In the genomic region with DNA sequence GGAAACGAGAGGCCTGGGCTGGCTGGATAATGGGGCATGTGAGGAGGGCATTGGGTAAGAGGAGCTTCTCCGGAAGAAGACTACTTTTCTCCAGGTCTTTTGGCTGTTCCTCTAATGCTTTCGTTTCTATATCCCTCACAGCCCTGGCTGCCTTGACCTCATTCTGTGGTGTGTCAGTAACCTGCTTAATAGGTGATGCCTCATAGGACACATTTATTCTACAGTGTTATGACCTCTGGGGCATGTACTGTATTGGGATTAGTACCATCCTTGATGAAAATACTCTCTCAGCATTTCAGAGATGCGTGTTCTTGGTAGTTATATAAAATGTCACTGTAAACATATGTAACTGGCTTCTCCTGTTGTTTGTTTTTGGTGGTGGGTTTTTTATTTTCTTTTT, we compare ENCODE assay signal across 33 cellular contexts.
"Had no signal": no experiment of that assay in that cellular context is flagged by ENCODE, and none has a peak within 500 bp of the region (broad histone marks: within the 10 kb centered on the region; RNA-seq: fewer than 3 reads in every experiment).

No MANE protein-coding gene starts in this region.

- H3K9me3 ChIP-seq: adrenal gland, body of pancreas, breast epithelium had no signal

- H3K4me3 ChIP-seq: adrenal gland, body of pancreas, breast epithelium had no signal

- H3K4me3 Mint-ChIP-seq: activated B cell treated with CpG ODN at 0.5 μM for 24 hours; activated CD4-positive, alpha-beta memory T cell treated with anti-CD3 and anti-CD28 coated beads for 36 hours; activated CD4-positive, alpha-beta T cell treated with anti-CD3 and anti-CD28 coated beads, Interleukin-2, amount 10 ng/mL, durations not matched to agents 24 days and 14 days; activated CD8-positive, alpha-beta T cell treated with anti-CD3 and anti-CD28 coated beads for 36 hours; activated naive CD4-positive, alpha-beta T cell treated with anti-CD3 and anti-CD28 coated beads for 36 hours; activated naive CD8-positive, alpha-beta T cell treated with anti-CD3 and anti-CD28 coated beads for 36 hours; activated T-cell treated with anti-CD3 and anti-CD28 coated beads, Interleukin-2, amount 50 U/mL, for 24 hours; activated T-helper 1 cell treated with anti-CD3 and anti-CD28 coated beads, Interleukin-12 subunit alpha, Interleukin-12 subunit beta, Interleukin-2, Interleukin-4 antibody, amounts not matched to agents 30 ng/mL and 10 ng/mL and 1 ng/mL, durations not matched to agents 14 hours and 24 hours and 36 hours; activated T-helper 17 cell treated with anti-CD3 and anti-CD28 coated beads, Interleukin-2, amount 50 U/mL, for 72 hours; T-helper 1 cell treated with Interleukin-12 subunit alpha and Interleukin-12 subunit beta and Interleukin-4 antibody, amounts not matched to agents 30 μg/mL and 1 μg/mL, for 36 hours; T-helper 2 cell treated with Interferon-gamma antibody and Interleukin-4, amounts not matched to agents 5 μg/mL and 100 μg/mL, for 36 hours had no signal

- H3K4me1 ChIP-seq: adrenal gland, breast epithelium had no signal

- H3K27me3 ChIP-seq: adrenal gland, body of pancreas, brain microvascular endothelial cell, breast epithelium had no signal

- H3K36me3 ChIP-seq: brain microvascular endothelial cell, breast epithelium had no signal

- ATAC-seq: activated CD8-positive, alpha-beta T cell treated with anti-CD3 and anti-CD28 coated beads for 36 hours; activated naive CD4-positive, alpha-beta T cell treated with anti-CD3 and anti-CD28 coated beads, Interleukin-2, amount 50 U/mL, for 72 hours; activated T-helper 17 cell treated with anti-CD3 and anti-CD28 coated beads, Interleukin-2, amount 50 U/mL, for 72 hours; body of pancreas had no signal

- H3K27me3 Mint-ChIP-seq: activated B cell treated with CpG ODN at 0.5 μM for 24 hours; activated CD4-positive, alpha-beta memory T cell treated with anti-CD3 and anti-CD28 coated beads for 36 hours; activated CD4-positive, alpha-beta T cell treated with anti-CD3 and anti-CD28 coated beads, Interleukin-2, amount 10 ng/mL, durations not matched to agents 24 days and 14 days; activated CD8-positive, alpha-beta T cell treated with anti-CD3 and anti-CD28 coated beads for 36 hours; activated naive CD8-positive, alpha-beta T cell treated with anti-CD3 and anti-CD28 coated beads for 36 hours; activated T-cell treated with anti-CD3 and anti-CD28 coated beads, Interleukin-2, amount 50 U/mL, for 24 hours; activated T-helper 17 cell treated with anti-CD3 and anti-CD28 coated beads, Interleukin-2, amount 50 U/mL, for 72 hours had no signal

- H3K9me3 Mint-ChIP-seq: activated B cell treated with CpG ODN at 0.5 μM for 24 hours; activated CD4-positive, alpha-beta memory T cell treated with anti-CD3 and anti-CD28 coated beads for 36 hours; activated CD4-positive, alpha-beta T cell treated with anti-CD3 and anti-CD28 coated beads, Interleukin-2, amount 10 ng/mL, durations not matched to agents 24 days and 14 days; activated CD8-positive, alpha-beta T cell treated with anti-CD3 and anti-CD28 coated beads for 36 hours; activated naive CD4-positive, alpha-beta T cell treated with anti-CD3 and anti-CD28 coated beads for 36 hours; activated naive CD4-positive, alpha-beta T cell treated with anti-CD3 and anti-CD28 coated beads, Interleukin-2, amount 50 U/mL, for 72 hours; activated naive CD8-positive, alpha-beta T cell treated with anti-CD3 and anti-CD28 coated beads for 36 hours; activated T-cell treated with anti-CD3 and anti-CD28 coated beads, Interleukin-2, amount 50 U/mL, for 24 hours; activated T-helper 1 cell treated with anti-CD3 and anti-CD28 coated beads, Interleukin-12 subunit alpha, Interleukin-12 subunit beta, Interleukin-2, Interleukin-4 antibody, amounts not matched to agents 30 ng/mL and 10 ng/mL and 1 ng/mL, durations not matched to agents 14 hours and 24 hours and 36 hours; activated T-helper 17 cell treated with anti-CD3 and anti-CD28 coated beads, Interleukin-2, amount 50 U/mL, for 72 hours; T-helper 1 cell treated with Interleukin-12 subunit alpha and Interleukin-12 subunit beta and Interleukin-4 antibody, amounts not matched to agents 30 μg/mL and 1 μg/mL, for 36 hours; T-helper 2 cell treated with Interferon-gamma antibody and Interleukin-4, amounts not matched to agents 5 μg/mL and 100 μg/mL, for 36 hours had no signal

- DNase-seq: activated B cell treated with CpG ODN at 0.5 μM for 24 hours; activated CD4-positive, alpha-beta memory T cell treated with anti-CD3 and anti-CD28 coated beads for 36 hours; activated CD4-positive, alpha-beta T cell treated with anti-CD3 and anti-CD28 coated beads for 4 hours; activated CD4-positive, alpha-beta T cell treated with anti-CD3 and anti-CD28 coated beads, Interleukin-2, amount 10 ng/mL, durations not matched to agents 24 days and 14 days; activated CD4-positive, alpha-beta T cell treated with anti-CD3 and anti-CD28 coated beads, Interleukin-2, amount 50 U/mL, for 1 hour; activated CD4-positive, alpha-beta T cell treated with anti-CD3 and anti-CD28 coated beads, Interleukin-2, amount 50 U/mL, for 4 hours; activated CD4-positive, CD25-positive, alpha-beta regulatory T cell treated with anti-CD3 and anti-CD28 coated beads, Interleukin-2, amount 50 U/mL, for 72 hours; activated CD8-positive, alpha-beta memory T cell treated with anti-CD3 and anti-CD28 coated beads, Interleukin-2, amount 50 U/mL, for 4 hours; activated CD8-positive, alpha-beta T cell treated with anti-CD3 and anti-CD28 coated beads for 36 hours; activated effector memory CD4-positive, alpha-beta T cell treated with anti-CD3 and anti-CD28 coated beads, Interleukin-2, amount 50 U/mL, for 16 hours; activated gamma-delta T cell treated with Interleukin-2 at 50 U/mL for 16 hours; activated naive CD4-positive, alpha-beta T cell; activated naive CD4-positive, alpha-beta T cell treated with anti-CD3 and anti-CD28 coated beads for 36 hours; activated naive CD4-positive, alpha-beta T cell treated with anti-CD3 and anti-CD28 coated beads, Interleukin-2, amount 50 U/mL, for 16 hours; activated naive CD8-positive, alpha-beta T cell treated with anti-CD3 and anti-CD28 coated beads for 36 hours; activated T-cell treated with anti-CD3 and anti-CD28 coated beads, Interleukin-2, amount 50 U/mL, for 24 hours; activated T-cell treated with anti-CD3 and anti-CD28 coated beads, Interleukin-2, amount 50 U/mL, for 48 hours; adrenal gland; amniotic stem cell; aorta; body of pancreas; brain microvascular endothelial cell; central memory CD4-positive, alpha-beta T cell; T-helper 1 cell; T-helper 2 cell; T-helper 9 cell had no signal

- H3K4me1 Mint-ChIP-seq: activated B cell treated with CpG ODN at 0.5 μM for 24 hours; activated T-helper 17 cell treated with anti-CD3 and anti-CD28 coated beads, Interleukin-2, amount 50 U/mL, for 72 hours had no signal

- H3K27ac ChIP-seq: adrenal gland, body of pancreas, brain microvascular endothelial cell, breast epithelium, VCaP had no signal

- H3K27ac Mint-ChIP-seq: activated B cell treated with CpG ODN at 0.5 μM for 24 hours; activated CD4-positive, alpha-beta memory T cell treated with anti-CD3 and anti-CD28 coated beads for 36 hours; activated CD4-positive, alpha-beta T cell treated with anti-CD3 and anti-CD28 coated beads, Interleukin-2, amount 10 ng/mL, durations not matched to agents 24 days and 14 days; activated CD8-positive, alpha-beta T cell treated with anti-CD3 and anti-CD28 coated beads for 36 hours; activated naive CD4-positive, alpha-beta T cell treated with anti-CD3 and anti-CD28 coated beads for 36 hours; activated naive CD4-positive, alpha-beta T cell treated with anti-CD3 and anti-CD28 coated beads, Interleukin-2, amount 50 U/mL, for 72 hours; activated naive CD8-positive, alpha-beta T cell treated with anti-CD3 and anti-CD28 coated beads for 36 hours; activated T-cell treated with anti-CD3 and anti-CD28 coated beads, Interleukin-2, amount 50 U/mL, for 24 hours; activated T-helper 1 cell treated with anti-CD3 and anti-CD28 coated beads, Interleukin-12 subunit alpha, Interleukin-12 subunit beta, Interleukin-2, Interleukin-4 antibody, amounts not matched to agents 30 ng/mL and 10 ng/mL and 1 ng/mL, durations not matched to agents 14 hours and 24 hours and 36 hours; activated T-helper 17 cell treated with anti-CD3 and anti-CD28 coated beads, Interleukin-2, amount 50 U/mL, for 72 hours; T-helper 1 cell treated with Interleukin-12 subunit alpha and Interleukin-12 subunit beta and Interleukin-4 antibody, amounts not matched to agents 30 μg/mL and 1 μg/mL, for 36 hours; T-helper 2 cell treated with Interferon-gamma antibody and Interleukin-4, amounts not matched to agents 5 μg/mL and 100 μg/mL, for 36 hours had no signal
